14 cellular contexts compared by ENCODE assay signal in the genomic region with DNA sequence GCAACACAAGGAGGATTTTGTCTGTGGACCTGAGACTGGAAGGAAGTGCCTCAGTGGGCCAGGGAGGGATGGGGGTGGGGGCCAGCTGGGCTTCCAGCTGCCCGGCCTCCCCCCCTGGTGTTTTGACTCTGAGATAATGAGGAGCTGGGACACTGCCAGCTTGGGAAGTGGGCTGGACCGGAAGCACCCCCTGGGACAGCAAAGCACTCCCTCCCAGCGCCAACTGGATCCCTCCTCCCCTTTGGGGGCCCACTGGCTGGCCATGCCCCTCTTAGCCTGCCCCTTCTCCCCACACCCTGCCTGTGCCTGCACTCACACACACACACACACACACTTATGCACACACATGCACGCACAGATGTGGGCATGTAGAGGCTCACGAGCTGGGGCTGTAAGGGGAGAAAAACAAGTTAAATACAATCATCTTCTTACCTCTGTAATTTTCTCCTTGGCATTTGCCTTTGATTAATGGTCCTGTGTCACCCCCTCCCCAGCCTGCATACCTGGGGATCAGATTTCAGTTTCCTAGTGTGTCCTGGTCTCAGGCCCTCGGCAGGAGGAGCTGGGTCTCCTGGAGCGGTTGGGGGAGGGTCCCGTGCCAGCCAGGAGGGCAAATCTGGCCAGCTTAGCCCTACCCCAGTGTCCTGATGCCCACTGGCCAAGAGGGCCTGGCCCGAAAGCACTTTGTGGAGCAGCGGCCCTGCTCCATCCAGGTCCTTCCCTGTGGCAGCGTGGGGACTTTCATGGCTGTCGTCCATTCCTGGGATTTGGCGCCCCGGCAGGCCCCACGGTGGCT. TPM values are rescaled to one million over a fixed set of nuclear protein-coding genes. Genes with fewer than 3 reads are reported as not detected.
DNase-seq lines count a peak whose midpoint lies in the region; TF ChIP-seq lines count a peak whose summit lies in the region.
"Had no signal": no experiment of that assay in that cellular context is flagged by ENCODE, and none has a peak within 500 bp of the region (broad histone marks: within the 10 kb centered on the region; RNA-seq: fewer than 3 reads in every experiment).

No MANE protein-coding gene starts in this region.

- H3K9ac ChIP-seq in HUES48 (ENCODE audit: low read depth, low read length) (peak overlapping the region; percentile 38), colonic mucosa (ENCODE audit: low read depth in 2 of 2, low read length in 2 of 2) (peak overlapping the region; percentile 25 to 71)

- no peaks in the 10 kb centered on the region for H3K27me3 Mint-ChIP-seq in nephron (ENCODE audit: low read depth)
- H3K27me3 Mint-ChIP-seq in T-helper 2 cell treated with Interferon-gamma antibody and Interleukin-4, amounts not matched to agents 5 μg/mL and 100 μg/mL, for 36 hours (ENCODE audit: low read depth): peaks cover 24% of the 10 kb centered on the region
- peaks cover 17% of the 10 kb centered on the region for H3K27me3 Mint-ChIP-seq in Calu3 (ENCODE audit: unreplicated experiment)
- H3K27me3 Mint-ChIP-seq: activated CD8-positive, alpha-beta T cell treated with anti-CD3 and anti-CD28 coated beads for 36 hours; CD4-positive, alpha-beta memory T cell had no signal

- no peaks in the 10 kb centered on the region for H3K9me3 ChIP-seq in BE2C
- H3K9me3 ChIP-seq in HUES48 (ENCODE audit: control insufficient read depth, insufficient read depth, low read length): no peaks in the 10 kb centered on the region
- no peaks in the 10 kb centered on the region for H3K9me3 ChIP-seq in colonic mucosa
- H3K9me3 ChIP-seq: pancreas, thyroid gland had no signal

- H3K27ac ChIP-seq in HUES48 (ENCODE audit: low read depth, low read length) (peak overlapping the region; percentile 92), colonic mucosa (peak overlapping the region; percentile 97)
- H3K27ac ChIP-seq: thyroid gland had no signal

- intact Hi-C loops in colonic mucosa (cut with DNase I) (no loop called here), Calu3 (cut with micrococcal nuclease; ENCODE audit: unreplicated experiment) (no loop called here)

- DNase-seq in BE2C: peak; percentile 43
- DNase-seq in colonic mucosa: no peak
- DNase-seq in SHP77 (lab: John Stamatoyannopoulos, UW): no peak
- no peak for DNase-seq in T-helper 2 cell treated with Interferon-gamma antibody and Interleukin-4, amounts not matched to agents 5 μg/mL and 100 μg/mL, for 36 hours (ENCODE audit: low spot score)
- DNase-seq in ecto neural progenitor cell (ENCODE audit: low spot score): no peak
- no peak for DNase-seq in Calu3
- DNase-seq: activated CD8-positive, alpha-beta T cell treated with anti-CD3 and anti-CD28 coated beads for 36 hours; CD4-positive, alpha-beta memory T cell; NCI-H226; T-helper 1 cell; thyroid gland had no signal

- H3K4me1 ChIP-seq in BE2C (peaks cover 31% of the 10 kb centered on the region), HUES48 (ENCODE audit: control insufficient read depth, insufficient read depth, low read length) (peaks cover 64% of the 10 kb centered on the region), colonic mucosa (peaks cover 51% of the 10 kb centered on the region)

- H3K4me1 Mint-ChIP-seq in nephron (peaks cover 58% of the 10 kb centered on the region), Calu3 (ENCODE audit: low read depth, unreplicated experiment) (peaks cover 11% of the 10 kb centered on the region)
- peaks cover 13% of the 10 kb centered on the region for H3K4me1 Mint-ChIP-seq in T-helper 2 cell treated with Interferon-gamma antibody and Interleukin-4, amounts not matched to agents 5 μg/mL and 100 μg/mL, for 36 hours (ENCODE audit: low read depth)

- peaks cover 2% of the 10 kb centered on the region for H3K36me3 ChIP-seq in BE2C
- peaks cover 15% of the 10 kb centered on the region for H3K36me3 ChIP-seq in HUES48 (ENCODE audit: control insufficient read depth, insufficient read depth, low read length)
- H3K36me3 ChIP-seq in colonic mucosa: no peaks in the 10 kb centered on the region
- H3K36me3 ChIP-seq: pancreas, thyroid gland had no signal

- TF ChIP-seq CTCF in BE2C (IDR thresholded peaks at IDR 0.05; ENCODE audit: low read depth, low read length) (no peak), colonic mucosa (IDR thresholded peaks at IDR 0.05) (no peak), nephron (IDR thresholded peaks at IDR 0.05; ENCODE audit: unreplicated experiment in 3 of 3) (no peak), Calu3 (IDR thresholded peaks at IDR 0.05; ENCODE audit: unreplicated experiment) (no peak)

- no TSS peak for BruUV-seq in Calu3 (replicated peaks; lab: Mats Ljungman, UMichigan)

- H3K4me3 ChIP-seq in BE2C (ENCODE audit: low read depth, low read length): peak overlapping the region; percentile 37
- peak overlapping the region; percentile 47 for H3K4me3 ChIP-seq in HUES48 (ENCODE audit: low read depth, low read length)
- peak overlapping the region; percentile 14 for H3K4me3 ChIP-seq in colonic mucosa
- H3K4me3 ChIP-seq: pancreas, thyroid gland had no signal

- H3K27me3 ChIP-seq in BE2C (no peaks in the 10 kb centered on the region), HUES48 (ENCODE audit: control insufficient read depth, insufficient read depth, low read length) (no peaks in the 10 kb centered on the region), colonic mucosa (no peaks in the 10 kb centered on the region)
- H3K27me3 ChIP-seq: pancreas, thyroid gland had no signal

- H3K4me3 Mint-ChIP-seq in nephron: peak overlapping the region; percentile 87 to 90 (median 88)
- no peak overlapping the region for H3K4me3 Mint-ChIP-seq in T-helper 2 cell treated with Interferon-gamma antibody and Interleukin-4, amounts not matched to agents 5 μg/mL and 100 μg/mL, for 36 hours
- no peak overlapping the region for H3K4me3 Mint-ChIP-seq in Calu3 (ENCODE audit: low read depth, unreplicated experiment)
- H3K4me3 Mint-ChIP-seq: activated CD8-positive, alpha-beta T cell treated with anti-CD3 and anti-CD28 coated beads for 36 hours had no signal

- CTCF ChIA-PET in Calu3 (lab: Charles Lee): no interaction called here

- H3K36me3 Mint-ChIP-seq in nephron (ENCODE audit: low read depth): peaks cover 4% of the 10 kb centered on the region
- H3K36me3 Mint-ChIP-seq in T-helper 2 cell treated with Interferon-gamma antibody and Interleukin-4, amounts not matched to agents 5 μg/mL and 100 μg/mL, for 36 hours (ENCODE audit: low read depth): peaks cover 1% of the 10 kb centered on the region
- H3K36me3 Mint-ChIP-seq in Calu3 (ENCODE audit: insufficient read depth, unreplicated experiment): peaks cover 24% of the 10 kb centered on the region

- H3K9me3 Mint-ChIP-seq in nephron (no peaks in the 10 kb centered on the region), Calu3 (ENCODE audit: low read depth, unreplicated experiment) (no peaks in the 10 kb centered on the region)
- H3K9me3 Mint-ChIP-seq in T-helper 2 cell treated with Interferon-gamma antibody and Interleukin-4, amounts not matched to agents 5 μg/mL and 100 μg/mL, for 36 hours: no peaks in the 10 kb centered on the region
- H3K9me3 Mint-ChIP-seq: activated CD8-positive, alpha-beta T cell treated with anti-CD3 and anti-CD28 coated beads for 36 hours had no signal

- H3K27ac Mint-ChIP-seq in nephron (peak overlapping the region; percentile 95 to 100 (median 100)), Calu3 (ENCODE audit: unreplicated experiment) (no peak overlapping the region)
- H3K27ac Mint-ChIP-seq in T-helper 2 cell treated with Interferon-gamma antibody and Interleukin-4, amounts not matched to agents 5 μg/mL and 100 μg/mL, for 36 hours: no peak overlapping the region
- H3K27ac Mint-ChIP-seq: activated CD8-positive, alpha-beta T cell treated with anti-CD3 and anti-CD28 coated beads for 36 hours had no signal

RNA-seq across cellular contexts. Expression of a gene that starts 3.6 kb away (rescaled TPM):
- polyA plus RNA-seq in BE2C (2012; ENCODE audit: insufficient read depth, insufficient read length, low read depth): 1,292 TPM
- total RNA-seq in colonic mucosa (1,000 to 10,000 TPM; 1,192 to 1,707 TPM), Calu3 (2022) (55.0 and 57.1 TPM in 2 replicates)

RNA-seq across cellular contexts. Expression of a gene that starts 56.7 kb away (rescaled TPM):
- not detected for polyA plus RNA-seq in BE2C (2012; ENCODE audit: insufficient read depth, insufficient read length, low read depth)
- total RNA-seq in colonic mucosa (1 to 10 TPM in 1 of 2 donors, under 1 TPM in 1; 0.35 to 1.0 TPM), Calu3 (2022) (not detected in 2 replicates)

Comparison
In these comparisons a context has a peak if more than half of its experiments do, and no peak if none do; other contexts are left out.
1. H3K27ac Mint-ChIP-seq: peak in nephron (3 of 3); none in T-helper 2 cell treated with Interferon-gamma antibody and Interleukin-4, amounts not matched to agents 5 μg/mL and 100 μg/mL, for 36 hours (single experiment) and Calu3 (single experiment).
2. H3K4me3 Mint-ChIP-seq: peak in nephron (3 of 3); none in T-helper 2 cell treated with Interferon-gamma antibody and Interleukin-4, amounts not matched to agents 5 μg/mL and 100 μg/mL, for 36 hours (single experiment) and Calu3 (single experiment).
3. RNA of a gene that starts 3.6 kb away (total RNA-seq): 1,192 to 1,707 TPM in colonic mucosa; 55.0 to 57.1 TPM in Calu3; every median in the first group is over 10 times any median in the second.
4. Peak in every context shown above with its lines, with median percentiles within 50 percentile points of each other: H3K4me3 ChIP-seq.